In genomic region chr10:78937800-78938694, GRCh38 we compare ENCODE assay signal across 11 cellular contexts.
DNase-seq lines count a peak whose midpoint lies in the region; ATAC-seq and TF ChIP-seq lines count a peak whose summit lies in the region.
"Had no signal": no experiment of that assay in that cellular context is flagged by ENCODE, and none has a peak within 500 bp of the region (broad histone marks: within the 10 kb centered on the region; RNA-seq: fewer than 3 reads in every experiment).

No MANE protein-coding gene starts in this region.

- peak; percentile 19 for TF ChIP-seq CTCF in SU-DHL-6 (IDR thresholded peaks at IDR 0.05; ENCODE audit: insufficient read depth, low read length, poor library complexity, severe bottlenecking)
- peak; percentile 32 for TF ChIP-seq CTCF in upper lobe of right lung (IDR thresholded peaks at IDR 0.05)

- H3K4me2 ChIP-seq in SU-DHL-6 (ENCODE audit: low read depth, low read length, poor library complexity, severe bottlenecking): no peak overlapping the region

- DNase-seq in stimulated activated CD4-positive, alpha-beta T cell treated with anti-CD3 and anti-CD28 coated beads, Interleukin-15, amount 100 ng/mL, for 24 hours: peak; percentile 12
- DNase-seq in stimulated activated CD4-positive, alpha-beta T cell treated with anti-CD3 and anti-CD28 coated beads, Interleukin-4, amount 100 ng/mL, for 24 hours: no peak
- DNase-seq in germinal center (ENCODE audit: low spot score) (peak; percentile 27), upper lobe of right lung (peak; percentile 63), NCI-H1048 (lab: John Stamatoyannopoulos, UW) (no peak)
- no peak for DNase-seq in activated CD8-positive, alpha-beta memory T cell treated with anti-CD3 and anti-CD28 coated beads, Interleukin-2, amount 10 ng/mL, durations not matched to agents 7 days and 5 days
- DNase-seq: COR-L47 had no signal

- ATAC-seq in upper lobe of right lung (peak; percentile 59), GM18505 (IDR thresholded peaks at IDR 0.05; ENCODE audit: unreplicated experiment) (no peak)
- no peak for ATAC-seq in activated CD8-positive, alpha-beta memory T cell treated with anti-CD3 and anti-CD28 coated beads, Interleukin-2, amount 10 ng/mL, durations not matched to agents 7 days and 5 days

- no peak overlapping the region for H3K27ac Mint-ChIP-seq in activated CD8-positive, alpha-beta memory T cell treated with anti-CD3 and anti-CD28 coated beads, Interleukin-2, amount 10 ng/mL, durations not matched to agents 7 days and 5 days
- H3K27ac Mint-ChIP-seq: activated naive CD4-positive, alpha-beta T cell treated with anti-CD3 and anti-CD28 coated beads, Interleukin-2, amount 50 U/mL, for 24 hours; T-cell had no signal

- H3K4me1 Mint-ChIP-seq in activated CD8-positive, alpha-beta memory T cell treated with anti-CD3 and anti-CD28 coated beads, Interleukin-2, amount 10 ng/mL, durations not matched to agents 7 days and 5 days: no peaks in the 10 kb centered on the region
- H3K4me1 Mint-ChIP-seq: activated naive CD4-positive, alpha-beta T cell treated with anti-CD3 and anti-CD28 coated beads, Interleukin-2, amount 50 U/mL, for 24 hours had no signal

- H3K4me1 ChIP-seq in upper lobe of right lung: peaks cover 33% of the 10 kb centered on the region

- no peaks in the 10 kb centered on the region for H3K79me2 ChIP-seq in SU-DHL-6 (ENCODE audit: insufficient read depth, low read length)

- no peaks in the 10 kb centered on the region for H4K20me1 ChIP-seq in SU-DHL-6 (ENCODE audit: low read depth, low read length)

- no peak for TF ChIP-seq POLR2A in GM18505 (IDR thresholded peaks at IDR 0.05; ENCODE audit: borderline replicate concordance, extremely low read depth, insufficient read depth, insufficient read length)

- no peak overlapping the region for H3K27ac ChIP-seq in SU-DHL-6 (ENCODE audit: low read depth, low read length)
- peak overlapping the region; percentile 65 for H3K27ac ChIP-seq in upper lobe of right lung

- no peaks in the 10 kb centered on the region for H3K36me3 ChIP-seq in SU-DHL-6 (ENCODE audit: low read length)
- H3K36me3 ChIP-seq in upper lobe of right lung: no peaks in the 10 kb centered on the region

- H3K9me3 Mint-ChIP-seq in activated CD8-positive, alpha-beta memory T cell treated with anti-CD3 and anti-CD28 coated beads, Interleukin-2, amount 10 ng/mL, durations not matched to agents 7 days and 5 days (ENCODE audit: low read depth): no peaks in the 10 kb centered on the region
- H3K9me3 Mint-ChIP-seq: activated naive CD4-positive, alpha-beta T cell treated with anti-CD3 and anti-CD28 coated beads, Interleukin-2, amount 50 U/mL, for 24 hours had no signal

- no peaks in the 10 kb centered on the region for H3K36me3 Mint-ChIP-seq in activated CD8-positive, alpha-beta memory T cell treated with anti-CD3 and anti-CD28 coated beads, Interleukin-2, amount 10 ng/mL, durations not matched to agents 7 days and 5 days
- H3K36me3 Mint-ChIP-seq: activated naive CD4-positive, alpha-beta T cell treated with anti-CD3 and anti-CD28 coated beads, Interleukin-2, amount 50 U/mL, for 24 hours had no signal

- H3K27me3 ChIP-seq in SU-DHL-6 (ENCODE audit: low read length): no peaks in the 10 kb centered on the region
- H3K27me3 ChIP-seq in upper lobe of right lung: no peaks in the 10 kb centered on the region

- no peaks in the 10 kb centered on the region for H3F3A ChIP-seq in SU-DHL-6 (ENCODE audit: insufficient read depth)

- no peaks in the 10 kb centered on the region for H3K27me3 Mint-ChIP-seq in activated CD8-positive, alpha-beta memory T cell treated with anti-CD3 and anti-CD28 coated beads, Interleukin-2, amount 10 ng/mL, durations not matched to agents 7 days and 5 days
- H3K27me3 Mint-ChIP-seq: activated naive CD4-positive, alpha-beta T cell treated with anti-CD3 and anti-CD28 coated beads, Interleukin-2, amount 50 U/mL, for 24 hours had no signal

- CTCF ChIA-PET in activated CD8-positive, alpha-beta memory T cell treated with anti-CD3 and anti-CD28 coated beads, Interleukin-2, amount 10 ng/mL, durations not matched to agents 7 days and 5 days (lab: Charles Lee): interaction anchor here (1.0 to 1.1 kb wide), 2 partner anchors 37 to 257 kb away, joined by 3 read pairs; no protein-coding TSS in a partner anchor

- H2AFZ ChIP-seq in SU-DHL-6 (ENCODE audit: low read depth, low read length, severe bottlenecking): no peak overlapping the region

- H3K4me3 ChIP-seq in SU-DHL-6 (ENCODE audit: insufficient read depth, low read length, poor library complexity, severe bottlenecking) (no peak overlapping the region), upper lobe of right lung (no peak overlapping the region)

- H3K9me2 ChIP-seq in SU-DHL-6 (replicated peaks; ENCODE audit: insufficient read depth, low read length): no peaks in the 10 kb centered on the region

- no peak overlapping the region for H3K4me3 Mint-ChIP-seq in activated CD8-positive, alpha-beta memory T cell treated with anti-CD3 and anti-CD28 coated beads, Interleukin-2, amount 10 ng/mL, durations not matched to agents 7 days and 5 days
- H3K4me3 Mint-ChIP-seq: activated naive CD4-positive, alpha-beta T cell treated with anti-CD3 and anti-CD28 coated beads, Interleukin-2, amount 50 U/mL, for 24 hours; T-cell had no signal

- H3K9me3 ChIP-seq in SU-DHL-6 (ENCODE audit: insufficient read depth, low read length) (no peaks in the 10 kb centered on the region), upper lobe of right lung (no peaks in the 10 kb centered on the region)

- intact Hi-C loops in upper lobe of right lung (cut with DNase I): no loop called here

- no peak overlapping the region for H3K9ac ChIP-seq in SU-DHL-6 (ENCODE audit: low read length)

Comparison
In these comparisons a context has a peak if more than half of its experiments do, and no peak if none do; other contexts are left out.
1. DNase-seq: peak in stimulated activated CD4-positive, alpha-beta T cell treated with anti-CD3 and anti-CD28 coated beads, Interleukin-15, amount 100 ng/mL, for 24 hours (single experiment), germinal center (single experiment) and upper lobe of right lung (single experiment); none in stimulated activated CD4-positive, alpha-beta T cell treated with anti-CD3 and anti-CD28 coated beads, Interleukin-4, amount 100 ng/mL, for 24 hours (single experiment), NCI-H1048 (single experiment) and activated CD8-positive, alpha-beta memory T cell treated with anti-CD3 and anti-CD28 coated beads, Interleukin-2, amount 10 ng/mL, durations not matched to agents 7 days and 5 days (single experiment).